ENCODE assay signal across 22 cellular contexts in genomic region chr5:76345582-76345981, GRCh38. TPM values are rescaled to one million over a fixed set of nuclear protein-coding genes. Genes with fewer than 3 reads are reported as not detected.
A peak's percentile ranks its signal among the peaks of the same experiment; 100 is the strongest.
DNase-seq lines count a peak whose midpoint lies in the region; ATAC-seq, FAIRE-seq and TF ChIP-seq lines count a peak whose summit lies in the region.
"Had no signal": no experiment of that assay in that cellular context is flagged by ENCODE, and none has a peak within 500 bp of the region (broad histone marks: within the 10 kb centered on the region; RNA-seq: fewer than 3 reads in every experiment).

No MANE protein-coding gene starts in this region.

- no peak for TF ChIP-seq POLR2A in H1 (IDR thresholded peaks at IDR 0.05; ENCODE audit: control extremely low read depth in 1 of 2, low read depth in 2 of 2, low read length in 2 of 2)

- no peaks in the 10 kb centered on the region for H3K27me3 ChIP-seq in H1 (replicated peaks in 1 of 4; ENCODE audit: control insufficient read depth in 3 of 4, extremely low read depth in 1 of 4, insufficient read depth in 3 of 4, low read length in 3 of 4)
- no peaks in the 10 kb centered on the region; the same call in 1 of the 2 replicates for H3K27me3 ChIP-seq in BE2C
- H3K27me3 ChIP-seq: BLaER1 treated with 17β-estradiol and CSF1 and Interleukin-3, amounts not matched to agents 10 nM and 100 nM; Peyer's patch had no signal

- H3K9me3 ChIP-seq in H1 (ENCODE audit: insufficient read depth in 2 of 2, low read depth in 1 of 2, low read length in 1 of 2) (no peaks in the 10 kb centered on the region), BE2C (no peaks in the 10 kb centered on the region)
- H3K9me3 ChIP-seq: BLaER1 treated with 17β-estradiol and CSF1 and Interleukin-3, amounts not matched to agents 10 nM and 100 nM; Caco-2; Peyer's patch had no signal

- no peak overlapping the region for H2AK5ac ChIP-seq in H1 (ENCODE audit: low read depth, low read length)

- H2BK5ac ChIP-seq in H1 (ENCODE audit: low read depth, low read length), result no peak overlapping the region

- H3K23ac ChIP-seq in H1 (ENCODE audit: insufficient read length), result no peak overlapping the region

- ATAC-seq in HG03108 (IDR thresholded peaks at IDR 0.05; ENCODE audit: unreplicated experiment) (no peak), HG03354 (IDR thresholded peaks at IDR 0.05; ENCODE audit: poor library complexity, severe bottlenecking, unreplicated experiment) (no peak)

- H3K56ac ChIP-seq in H1 (replicated peaks; ENCODE audit: insufficient read length, low read depth, low read length), result no peak overlapping the region

- CTCF ChIA-PET in H1 (lab: Charles Lee; ENCODE audit: partially characterized antibody), result interaction anchor here (0.9 to 2.1 kb wide), 5 partner anchors 12 to 256 kb away, joined by 3 to 9 read pairs (median 5); no protein-coding TSS in a partner anchor

- no peak overlapping the region for H3K9ac ChIP-seq in H1 (replicated peaks in 1 of 4; ENCODE audit: extremely low read depth in 1 of 4, low read depth in 3 of 4, low read length in 3 of 4)
- H3K9ac ChIP-seq: BLaER1 treated with 17β-estradiol and CSF1 and Interleukin-3, amounts not matched to agents 10 nM and 100 nM had no signal

- H4K20me1 ChIP-seq in H1 (replicated peaks in 1 of 2; ENCODE audit: control insufficient read depth in 1 of 2, insufficient read depth in 2 of 2, low read length in 2 of 2), result no peaks in the 10 kb centered on the region
- H4K20me1 ChIP-seq: BLaER1 treated with 17β-estradiol and CSF1 and Interleukin-3, amounts not matched to agents 10 nM and 100 nM had no signal

- H3K4me1 ChIP-seq in H1 (replicated peaks in 1 of 4; ENCODE audit: control insufficient read depth in 3 of 4, insufficient read depth in 4 of 4, low read length in 3 of 4) (peaks cover 2 to 6% (median 3%) of the 10 kb centered on the region in 4 experiments; a peak in 4 of 7 replicates), BE2C (no peaks in the 10 kb centered on the region)
- H3K4me1 ChIP-seq: Caco-2, Peyer's patch had no signal

- TF ChIP-seq CTCF in H1 (IDR thresholded peaks at IDR 0.05; ENCODE audit: control extremely low read depth in 1 of 3, insufficient read depth in 1 of 3, low read depth in 1 of 3, low read length in 3 of 3), result no peak
- no peak for TF ChIP-seq CTCF in BE2C (IDR thresholded peaks at IDR 0.05; ENCODE audit: low read depth, low read length)

- no peak for TF ChIP-seq EP300 in H1 (IDR thresholded peaks at IDR 0.05; ENCODE audit: borderline replicate concordance in 1 of 2, low read depth in 2 of 2, low read length in 2 of 2)

- no peaks in the 10 kb centered on the region for H3K79me2 ChIP-seq in H1 (ENCODE audit: control insufficient read depth in 1 of 2, insufficient read depth in 2 of 2, low read length in 2 of 2)

- 0 out of 2 replicates have a peak overlapping the region, but pooled peaks have one; percentile 41 for H2AFZ ChIP-seq in H1 (ENCODE audit: low read length)

- WGBS in H1 (ENCODE audit: extremely low coverage in 1 of 2, insufficient coverage in 1 of 2, insufficient read length in 1 of 2, insufficient replicate concordance in 2 of 2, low coverage in 1 of 2, low lambda C conversion rate in 2 of 2, missing lambda C conversion rate in 1 of 2), 2 experiments, result 88% methylated on average over 1 of the region's 1 CpG; no CpG with 5 or more reads in 1 of the 2 experiments

- no peak for TF ChIP-seq RAD21 in H1 (IDR thresholded peaks at IDR 0.05 in 1 of 2, conservative IDR thresholded peaks at IDR 0.05 in 1 of 2; ENCODE audit: low read depth in 2 of 2, low read length in 2 of 2)

- H3K18ac ChIP-seq in H1 (ENCODE audit: extremely low read depth, low read length), result no peak overlapping the region

- no peak overlapping the region for H3K14ac ChIP-seq in H1 (ENCODE audit: insufficient read length)

- no peak overlapping the region for H4K5ac ChIP-seq in H1 (ENCODE audit: insufficient read length, low read depth, low read length)

- H3K4ac ChIP-seq in H1 (replicated peaks; ENCODE audit: insufficient read length, low read depth, low read length), result no peak overlapping the region

- no peaks in the 10 kb centered on the region for H3K79me1 ChIP-seq in H1 (ENCODE audit: low read depth, low read length)

- H3K36me3 ChIP-seq in H1 (ENCODE audit: control insufficient read depth in 2 of 4, insufficient read depth in 4 of 4, low read length in 3 of 4) (no peaks in the 10 kb centered on the region), BE2C (no peaks in the 10 kb centered on the region)
- H3K36me3 ChIP-seq: BLaER1 treated with 17β-estradiol and CSF1 and Interleukin-3, amounts not matched to agents 10 nM and 100 nM; Peyer's patch had no signal

- no peak overlapping the region for H3K4me2 ChIP-seq in H1 (ENCODE audit: insufficient read depth in 1 of 2, low read depth in 2 of 2, low read length in 2 of 2)
- H3K4me2 ChIP-seq: BLaER1 treated with 17β-estradiol and CSF1 and Interleukin-3, amounts not matched to agents 10 nM and 100 nM had no signal

- FAIRE-seq in H1 (lab: Jason Lieb, UNC), result no peak
- FAIRE-seq: H54, HTR-8/SVneo had no signal

- no peak overlapping the region for H2BK120ac ChIP-seq in H1 (replicated peaks; ENCODE audit: low read depth, low read length)

- H3K27ac ChIP-seq in H1 (ENCODE audit: low read depth, low read length), result no peak overlapping the region
- H3K27ac ChIP-seq: BLaER1 treated with 17β-estradiol and CSF1 and Interleukin-3, amounts not matched to agents 10 nM and 100 nM; Peyer's patch had no signal

- no peak overlapping the region for H4K8ac ChIP-seq in H1 (ENCODE audit: extremely low read depth, insufficient read depth, low read length)

- H4K91ac ChIP-seq in H1 (replicated peaks; ENCODE audit: insufficient read length, low read length), result no peak overlapping the region

- no peak overlapping the region for H2BK15ac ChIP-seq in H1 (ENCODE audit: low read length)

- H3K23me2 ChIP-seq in H1 (ENCODE audit: low read depth, low read length), result no peaks in the 10 kb centered on the region

- no peak overlapping the region for H2BK12ac ChIP-seq in H1 (ENCODE audit: low read depth, low read length)

- H3K4me3 ChIP-seq in H1 (ENCODE audit: extremely low read depth in 1 of 4, insufficient read depth in 2 of 4, low read depth in 3 of 4, low read length in 4 of 4) (no peak overlapping the region), BE2C (ENCODE audit: low read depth, low read length) (no peak overlapping the region)
- H3K4me3 ChIP-seq: BLaER1 treated with 17β-estradiol and CSF1 and Interleukin-3, amounts not matched to agents 10 nM and 100 nM; Peyer's patch had no signal

- H2BK20ac ChIP-seq in H1 (ENCODE audit: low read length), result no peak overlapping the region

- DNase-seq in ELR (ENCODE audit: low read depth) (peak; percentile 4), NCI-H226 (peak; percentile 14), H1 (ENCODE audit: low read depth in 1 of 2, low spot score in 2 of 2) (no peak), kidney tubule cell (ENCODE audit: low spot score) (peak; percentile 44), BE2C (no peak)
- DNase-seq: ACHN; Caco-2; CD4-positive, alpha-beta memory T cell; DMS153; EL; IMR-90; MV-4-11; NCI-H1105 treated with DMSO at 0.1 percent for 48 hours; NCI-H2029 treated with DMSO at 0.1 percent for 48 hours; NCI-H524 treated with DMSO at 0.1 percent for 48 hours; NCI-H82; Peyer's patch had no signal

- POLR2A ChIA-PET in H1 (lab: Charles Lee; ENCODE audit: partially characterized antibody), result no interaction called here

TF ChIP-seq in H1, 55 proteins besides CTCF, POLR2A, EP300 and RAD21:
- TF ChIP-seq TAF7 (optimal IDR thresholded peaks at IDR 0.05; ENCODE audit: borderline replicate concordance, low read depth, low read length), result no peak

RNA-seq across cellular contexts. Expression of gene IQGAP2, which starts 57.5 kb away (rescaled TPM):
- total RNA-seq in H1 (2021; fragmentation: NEBNext Ultra II Directional; extraction: Animal tissue kit (Norgen Biotek cat#: 25700)), result 57.7 and 66.0 TPM in 2 replicates
- 11.6 and 19.7 TPM in 2 replicates for polyA plus RNA-seq in H1 (2011; rRNA removed)
- 26.3 TPM for polyA plus RNA-seq in H1 (2011; cell fraction: cytosol; rRNA removed)
- polyA plus RNA-seq in H1 (2011; cell fraction: nucleus; rRNA removed), result 37.1 TPM
- 41.4 to 77.2 TPM (median 44.6 TPM) in 4 replicates for polyA plus RNA-seq in H1 (2012, experiment 1 of 2)
- polyA plus RNA-seq in H1 (2012, experiment 2 of 2), result 3.8 TPM
- polyA plus RNA-seq in H1 (2013, experiment 1 of 2), result 125 TPM
- polyA plus RNA-seq in H1 (2013, experiment 2 of 2), result 128 TPM
- polyA minus RNA-seq in H1 (2011; rRNA and poly(A)+ RNA removed), result 42.2 and 91.4 TPM in 2 replicates
- 35.8 TPM for polyA minus RNA-seq in H1 (2011; cell fraction: cytosol; rRNA and poly(A)+ RNA removed)
- 40.6 TPM for polyA minus RNA-seq in H1 (2011; cell fraction: nucleus; rRNA and poly(A)+ RNA removed)
- not detected for polyA plus RNA-seq in BE2C (2012; ENCODE audit: insufficient read depth, insufficient read length, low read depth)

Comparison
In these comparisons a context has a peak if more than half of its experiments do, and no peak if none do; other contexts are left out.
1. DNase-seq: peak in ELR (single experiment), NCI-H226 (single experiment) and kidney tubule cell (single experiment); none in H1 (0 of 2) and BE2C (single experiment).